In genomic region chr9:137492464-137493162, GRCh38 we compare ENCODE assay signal across 10 cellular contexts. TPM values are rescaled to one million over a fixed set of nuclear protein-coding genes. Genes with fewer than 3 reads are reported as not detected.
DNase-seq lines count a peak whose midpoint lies in the region; ATAC-seq and TF ChIP-seq lines count a peak whose summit lies in the region.
"Had no signal": no experiment of that assay in that cellular context is flagged by ENCODE, and none has a peak within 500 bp of the region (broad histone marks: within the 10 kb centered on the region; RNA-seq: fewer than 3 reads in every experiment).

No MANE protein-coding gene starts in this region.

- no peak overlapping the region for H3K27ac Mint-ChIP-seq in activated T-cell treated with anti-CD3 and anti-CD28 coated beads, Interleukin-2, amount 50 U/mL, for 24 hours
- H3K27ac Mint-ChIP-seq in natural killer cell = no peak overlapping the region
- no peak overlapping the region for H3K27ac Mint-ChIP-seq in immature natural killer cell

- H3K4me1 Mint-ChIP-seq in activated T-cell treated with anti-CD3 and anti-CD28 coated beads, Interleukin-2, amount 50 U/mL, for 24 hours (ENCODE audit: low read depth) = peaks cover 4% of the 10 kb centered on the region
- H3K4me1 Mint-ChIP-seq in natural killer cell (peaks cover 0 to 22% of the 10 kb centered on the region in 2 donors), immature natural killer cell (peaks cover 0 to 4% of the 10 kb centered on the region in 2 donors)

- peaks cover 0 to 10% (median 5%) of the 10 kb centered on the region in 4 donors for H3K4me1 ChIP-seq in upper lobe of left lung
- H3K4me1 ChIP-seq: left lung had no signal

- no peaks in the 10 kb centered on the region for H3K9me3 ChIP-seq in upper lobe of left lung
- H3K9me3 ChIP-seq: left lung had no signal

- H3K4me3 ChIP-seq in upper lobe of left lung = no peak overlapping the region
- H3K4me3 ChIP-seq: dorsolateral prefrontal cortex, left lung had no signal

- no peaks in the 10 kb centered on the region for H3K27me3 ChIP-seq in upper lobe of left lung
- H3K27me3 ChIP-seq: dorsolateral prefrontal cortex, left lung had no signal

- no peaks in the 10 kb centered on the region for H3K9me3 Mint-ChIP-seq in activated T-cell treated with anti-CD3 and anti-CD28 coated beads, Interleukin-2, amount 50 U/mL, for 24 hours
- H3K9me3 Mint-ChIP-seq in natural killer cell (no peaks in the 10 kb centered on the region), immature natural killer cell (no peaks in the 10 kb centered on the region)

- no peak for TF ChIP-seq CTCF in natural killer cell (IDR thresholded peaks at IDR 0.05)
- no peak for TF ChIP-seq CTCF in upper lobe of left lung (IDR thresholded peaks at IDR 0.05)

- no peak overlapping the region for H3K27ac ChIP-seq in upper lobe of left lung
- H3K27ac ChIP-seq: left lung had no signal

- no peak for TF ChIP-seq POLR2A in upper lobe of left lung (IDR thresholded peaks at IDR 0.05)

- H3K4me3 Mint-ChIP-seq in activated T-cell treated with anti-CD3 and anti-CD28 coated beads, Interleukin-2, amount 50 U/mL, for 24 hours = no peak overlapping the region
- H3K4me3 Mint-ChIP-seq in natural killer cell (no peak overlapping the region), immature natural killer cell (no peak overlapping the region)

- peak; percentile 29 for DNase-seq in ELF-1 (ENCODE audit: low read depth, low spot score)
- peak in 74 of 76 experiments; percentile 34 to 92 (median 78) for DNase-seq in HUDEP-2 (lab: John Stamatoyannopoulos, UW; ENCODE audit: unreplicated experiment in 76 of 76)
- peak; percentile 40 for DNase-seq in activated T-cell treated with anti-CD3 and anti-CD28 coated beads, Interleukin-2, amount 50 U/mL, for 24 hours
- DNase-seq in natural killer cell = no peak
- no peak for DNase-seq in immature natural killer cell
- DNase-seq in upper lobe of left lung = no peak
- DNase-seq: NCI-H1417 had no signal

- H3K36me3 ChIP-seq in upper lobe of left lung = no peaks in the 10 kb centered on the region
- H3K36me3 ChIP-seq: left lung had no signal

- no peaks in the 10 kb centered on the region for H3K27me3 Mint-ChIP-seq in activated T-cell treated with anti-CD3 and anti-CD28 coated beads, Interleukin-2, amount 50 U/mL, for 24 hours
- H3K27me3 Mint-ChIP-seq in natural killer cell (ENCODE audit: low read depth in 2 of 2) (no peaks in the 10 kb centered on the region), immature natural killer cell (ENCODE audit: low read depth in 3 of 3) (peaks cover 0 to 6% (median 2%) of the 10 kb centered on the region in 3 donors)

- TF ChIP-seq EP300 in upper lobe of left lung (IDR thresholded peaks at IDR 0.05) = no peak

- intact Hi-C loops in natural killer cell (cut with micrococcal nuclease) = no loop called here

- WGBS in upper lobe of left lung, 2 donors = 83 to 94% methylated on average over 1 to 3 of the region's 15 CpGs

- ATAC-seq in natural killer cell (peak; percentile 40 to 73 (median 67)), GM21737 (IDR thresholded peaks at IDR 0.05; ENCODE audit: unreplicated experiment) (no peak), upper lobe of left lung (ENCODE audit: low FRiP score in 2 of 2) (no peak)
- ATAC-seq: left lung had no signal

- no peaks in the 10 kb centered on the region for H3K36me3 Mint-ChIP-seq in activated T-cell treated with anti-CD3 and anti-CD28 coated beads, Interleukin-2, amount 50 U/mL, for 24 hours (ENCODE audit: low read depth)
- no peaks in the 10 kb centered on the region for H3K36me3 Mint-ChIP-seq in natural killer cell
- no peaks in the 10 kb centered on the region for H3K36me3 Mint-ChIP-seq in immature natural killer cell

RNA-seq across cellular contexts. Expression of gene NSMF, which starts 33.5 kb away (rescaled TPM):
- 100 to 1,000 TPM in 1 of 3 donors, 10 to 100 TPM in 2; 78.1 to 111 (median 87.8) TPM for total RNA-seq in natural killer cell
- polyA plus RNA-seq in immature natural killer cell = 10 to 100 TPM in 1 of 3 donors, 1 to 10 TPM in 2; 9.4 to 14.3 (median 9.6) TPM
- 10 to 100 TPM; 20.4 to 57.6 (median 25.9) TPM for total RNA-seq in upper lobe of left lung

RNA-seq across cellular contexts. Expression of gene ENTPD8, which starts 51.5 kb away (rescaled TPM):
- total RNA-seq in natural killer cell (not detected), upper lobe of left lung (under 1 TPM in 2 of 6 donors, not detected in 4; 0.15 to 0.17 TPM)
- not detected for polyA plus RNA-seq in immature natural killer cell

RNA-seq across cellular contexts. Expression of gene PNPLA7, which starts 57.6 kb away (rescaled TPM):
- total RNA-seq in natural killer cell (1 to 10 TPM; 4.3 to 6.4 (median 4.9) TPM), upper lobe of left lung (100 to 1,000 TPM in 1 of 6 donors, 10 to 100 TPM in 2, 1 to 10 TPM in 3; 6.0 to 104 (median 14.0) TPM)
- polyA plus RNA-seq in immature natural killer cell = under 1 TPM; 0.24 to 0.53 (median 0.32) TPM

RNA-seq across cellular contexts. Expression of gene MRPL41, which starts 59.1 kb away (rescaled TPM):
- total RNA-seq in natural killer cell = 10 to 100 TPM; 11.5 to 17.9 (median 16.8) TPM
- 10 to 100 TPM; 27.2 to 87.7 (median 48.8) TPM for polyA plus RNA-seq in immature natural killer cell
- total RNA-seq in upper lobe of left lung = 100 to 1,000 TPM in 2 of 6 donors, 10 to 100 TPM in 4; 36.5 to 172 (median 62.1) TPM

Comparison
In these comparisons a context has a peak if more than half of its experiments do, and no peak if none do; other contexts are left out.
1. DNase-seq: peak in ELF-1 (single experiment), HUDEP-2 (74 of 76) and activated T-cell treated with anti-CD3 and anti-CD28 coated beads, Interleukin-2, amount 50 U/mL, for 24 hours (single experiment); none in natural killer cell (single experiment), immature natural killer cell (0 of 3) and upper lobe of left lung (0 of 2).
2. ATAC-seq: peak in natural killer cell (3 of 3); none in GM21737 (single experiment) and upper lobe of left lung (0 of 2).